Comparison of ENCODE assay signal across 8 cellular contexts in the genomic region with DNA sequence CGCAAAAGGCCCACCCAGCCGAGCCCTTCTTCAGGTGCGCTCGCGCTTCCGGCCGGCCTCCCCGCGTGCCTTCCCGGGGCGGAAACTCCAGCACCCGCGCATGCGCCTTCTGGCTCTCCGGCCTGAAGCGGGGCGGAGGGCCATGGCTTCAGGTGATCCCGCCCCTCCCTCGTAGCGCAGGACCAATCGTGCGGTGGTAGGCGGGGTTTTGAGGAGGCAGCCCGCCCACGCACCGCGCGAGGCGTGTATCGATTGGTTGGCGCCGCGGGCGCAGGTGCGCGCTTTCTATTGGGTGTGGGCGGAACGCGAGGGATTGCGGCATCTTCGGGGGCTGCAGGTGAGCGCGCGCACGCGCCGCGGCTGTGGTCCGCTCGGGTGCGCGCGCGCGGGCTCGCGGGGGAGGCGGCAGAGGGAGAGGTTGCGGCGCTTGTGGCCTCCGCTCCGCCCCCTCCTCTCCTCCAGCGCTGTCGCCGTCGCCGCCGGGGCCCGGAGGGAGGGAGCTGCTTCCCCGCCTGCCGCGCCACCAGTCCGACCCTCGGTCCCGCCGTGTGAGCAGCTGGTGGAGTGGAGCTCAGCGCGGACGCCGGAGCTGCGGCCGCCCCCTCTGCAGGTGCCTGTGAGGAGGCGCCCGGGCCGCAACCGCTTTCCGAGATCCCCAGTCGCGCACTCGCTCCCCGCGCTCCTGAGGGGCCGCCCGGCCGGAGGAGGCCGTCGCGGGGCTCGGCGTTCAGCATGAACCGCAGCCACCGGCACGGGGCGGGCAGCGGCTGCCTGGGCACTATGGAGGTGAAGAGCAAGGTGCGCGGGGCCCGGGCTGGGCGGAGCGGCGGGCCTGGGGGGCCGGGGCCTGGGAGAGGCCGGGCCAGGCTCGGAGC. TPM values are rescaled to one million over a fixed set of nuclear protein-coding genes. Genes with fewer than 3 reads are reported as not detected.
DNase-seq lines count a peak whose midpoint lies in the region; ATAC-seq and TF ChIP-seq lines count a peak whose summit lies in the region.

A gene with protein sequence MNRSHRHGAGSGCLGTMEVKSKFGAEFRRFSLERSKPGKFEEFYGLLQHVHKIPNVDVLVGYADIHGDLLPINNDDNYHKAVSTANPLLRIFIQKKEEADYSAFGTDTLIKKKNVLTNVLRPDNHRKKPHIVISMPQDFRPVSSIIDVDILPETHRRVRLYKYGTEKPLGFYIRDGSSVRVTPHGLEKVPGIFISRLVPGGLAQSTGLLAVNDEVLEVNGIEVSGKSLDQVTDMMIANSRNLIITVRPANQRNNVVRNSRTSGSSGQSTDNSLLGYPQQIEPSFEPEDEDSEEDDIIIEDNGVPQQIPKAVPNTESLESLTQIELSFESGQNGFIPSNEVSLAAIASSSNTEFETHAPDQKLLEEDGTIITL (plus strand): TSS at position 526 of the 875 bp plus-strand sequence. CDS start 207 bp downstream, at position 733.

- ATAC-seq in CD4-positive, alpha-beta T cell (ENCODE audit: poor library complexity): peak; percentile 94
- ATAC-seq in GM19452 (IDR thresholded peaks at IDR 0.05; ENCODE audit: unreplicated experiment): peak; percentile 90
- peak; percentile 89 for ATAC-seq in HG03571 (IDR thresholded peaks at IDR 0.05; ENCODE audit: unreplicated experiment)

- peak within 1 kb of the TSS; percentile 88 for H3K27ac Mint-ChIP-seq in CD4-positive, alpha-beta T cell

- CTCF ChIA-PET in CD4-positive, alpha-beta T cell (lab: Charles Lee): interaction anchor here (1.3 to 4.7 kb wide), 2 partner anchors 19 to 610 kb away, joined by 3 to 22 read pairs; no protein-coding TSS in a partner anchor

- H3K27me3 Mint-ChIP-seq in CD4-positive, alpha-beta T cell: no peaks in the 10 kb centered on the region

- DNase-seq in CD4-positive, alpha-beta T cell: peak; percentile 98 to 100 (median 99)
- DNase-seq in NCI-H748 treated with DMSO at 0.1 percent for 48 hours (lab: John Stamatoyannopoulos, UW): peak; percentile 86
- DNase-seq in activated CD4-positive, alpha-beta T cell treated with anti-CD3 and anti-CD28 coated beads, Interleukin-2, amount 50 U/mL, for 4 hours: peak; percentile 99 to 100
- DNase-seq in dermis blood vessel endothelial cell: peak; percentile 87
- DNase-seq in stimulated activated CD4-positive, alpha-beta T cell treated with anti-CD3 and anti-CD28 coated beads, Interleukin-2, amount 100 ng/mL, for 48 hours: peak; percentile 97 to 99

- no peaks in the 10 kb centered on the region for H3K36me3 ChIP-seq in liver (ENCODE audit: control insufficient read depth in 4 of 4, insufficient read depth in 3 of 4, low read depth in 1 of 4, low read length in 3 of 4)

- H3K36me3 Mint-ChIP-seq in CD4-positive, alpha-beta T cell (ENCODE audit: low read depth): peaks cover 25% of the 10 kb centered on the region

- peak within 1 kb of the TSS; percentile 61 to 66 for H3K9ac ChIP-seq in liver (ENCODE audit: low read depth in 1 of 2, low read length in 2 of 2)

- no peaks in the 10 kb centered on the region for H3K9me3 Mint-ChIP-seq in CD4-positive, alpha-beta T cell

- no peaks in the 10 kb centered on the region for H3K9me3 ChIP-seq in CD4-positive, alpha-beta T cell (ENCODE audit: control insufficient read depth, low read length)
- H3K9me3 ChIP-seq in liver (ENCODE audit: control insufficient read depth in 4 of 4, low read length in 3 of 4): no peaks in the 10 kb centered on the region

- intact Hi-C loops in CD4-positive, alpha-beta T cell (cut with DNase I, micrococcal nuclease): loop anchor here (2.0 to 10.0 kb wide), 9 partner anchors 61 to 1514 kb away; a partner anchor contains a TSS

- peaks cover 15 to 69% (median 37%) of the 10 kb centered on the region in 4 donors for H3K4me1 ChIP-seq in liver (ENCODE audit: control insufficient read depth in 4 of 4, insufficient read depth in 4 of 4, low read length in 3 of 4)

- POLR2A ChIA-PET in CD4-positive, alpha-beta T cell (lab: Charles Lee): interaction anchor here (0.6 to 2.2 kb wide), 6 partner anchors 18 to 227 kb away, joined by 3 to 9 read pairs (median 4); a partner anchor contains a TSS

- H3K4me1 Mint-ChIP-seq in CD4-positive, alpha-beta T cell (ENCODE audit: low read depth): peaks cover 41% of the 10 kb centered on the region

- peak within 1 kb of the TSS; percentile 52 for H3K27ac ChIP-seq in CD4-positive, alpha-beta T cell (ENCODE audit: low read depth, low read length)
- peak within 1 kb of the TSS; percentile 83 to 91 for H3K27ac ChIP-seq in liver (ENCODE audit: low read depth in 1 of 2, low read length in 2 of 2)

- H3K4me3 ChIP-seq in liver (ENCODE audit: low read depth in 1 of 3, low read length in 3 of 3): peak within 1 kb of the TSS; percentile 64 to 89 (median 80)

- H3K4me3 Mint-ChIP-seq in CD4-positive, alpha-beta T cell: peak within 1 kb of the TSS; percentile 93

- TF ChIP-seq CTCF in CD4-positive, alpha-beta T cell (IDR thresholded peaks at IDR 0.05): no peak
- no peak for TF ChIP-seq CTCF in liver (IDR thresholded peaks at IDR 0.05; ENCODE audit: low read depth, low read length, missing input control)

- no peak for TF ChIP-seq RAD21 in liver (IDR thresholded peaks at IDR 0.05)

- WGBS in liver: under 1% methylated on average over 114 of the region's 114 CpGs

- H3K27me3 ChIP-seq in CD4-positive, alpha-beta T cell (ENCODE audit: control insufficient read depth, insufficient read depth, low read length): no peaks in the 10 kb centered on the region
- no peaks in the 10 kb centered on the region for H3K27me3 ChIP-seq in liver (ENCODE audit: control insufficient read depth in 4 of 4, insufficient read depth in 4 of 4, low read length in 3 of 4)

TF ChIP-seq in liver, 16 proteins besides CTCF, POLR2A, EP300 and RAD21:
- TF ChIP-seq EGR1 (IDR thresholded peaks at IDR 0.05; ENCODE audit: low read depth in 2 of 2) (peak; percentile 100), SP1 (IDR thresholded peaks at IDR 0.05) (peak; percentile 73), GABPA (IDR thresholded peaks at IDR 0.05 in 1 of 2, conservative IDR thresholded peaks at IDR 0.05 in 1 of 2) (peak in 1 of 2 donors; percentile 88), HNF4A (conservative IDR thresholded peaks at IDR 0.05) (no peak)
- TF ChIP-seq, protein P1, sequence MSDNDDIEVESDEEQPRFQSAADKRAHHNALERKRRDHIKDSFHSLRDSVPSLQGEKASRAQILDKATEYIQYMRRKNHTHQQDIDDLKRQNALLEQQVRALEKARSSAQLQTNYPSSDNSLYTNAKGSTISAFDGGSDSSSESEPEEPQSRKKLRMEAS (IDR thresholded peaks at IDR 0.05): no peak

RNA-seq across cellular contexts. Expression of the gene that starts here (rescaled TPM):
- total RNA-seq in CD4-positive, alpha-beta T cell: 1 to 10 TPM; 5.6 to 8.2 TPM
- total RNA-seq in dermis blood vessel endothelial cell (0.28 and 0.85 TPM in 2 replicates), liver (1 to 10 TPM; 6.2 to 8.8 TPM)
- polyA plus RNA-seq in liver: 1 to 10 TPM; 1.2 to 5.7 TPM

Comparison
In these comparisons a context has a peak if more than half of its experiments do, and no peak if none do; other contexts are left out.
1. Peak in every context shown above with its lines: DNase-seq, ATAC-seq, H3K4me3 ChIP-seq and H3K27ac ChIP-seq.
2. Peak in DNase-seq in dermis blood vessel endothelial cell; RNA of the gene not detected or under 1 TPM.